ENCODE assay signal across 13 cellular contexts in the genomic region with DNA sequence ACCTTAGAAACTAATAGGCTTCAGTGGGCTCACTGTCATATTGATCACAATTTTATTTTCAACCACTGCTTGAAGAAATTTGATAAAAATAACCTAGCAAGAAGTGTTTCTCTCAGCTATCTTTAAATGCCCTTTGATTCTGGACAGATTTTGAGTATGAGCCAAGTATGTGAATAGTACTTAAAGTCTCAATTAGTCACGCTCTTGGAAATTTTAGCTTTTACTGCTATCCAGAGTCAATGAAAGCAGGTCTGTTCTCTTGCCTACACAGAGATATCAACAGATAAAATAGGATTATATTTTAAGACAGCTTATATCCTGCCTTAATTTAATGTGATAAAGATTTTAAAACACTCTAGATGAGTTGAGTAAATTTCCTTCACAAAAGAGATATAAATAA.
"Had no signal": no experiment of that assay in that cellular context is flagged by ENCODE, and none has a peak within 500 bp of the region (broad histone marks: within the 10 kb centered on the region; RNA-seq: fewer than 3 reads in every experiment).

No MANE protein-coding gene starts in this region.

- DNase-seq: activated CD4-positive, alpha-beta T cell treated with anti-CD3 and anti-CD28 coated beads, Interleukin-2, amount 10 ng/mL, durations not matched to agents 7 days and 5 days; activated CD8-positive, alpha-beta memory T cell treated with anti-CD3 and anti-CD28 coated beads for 24 hours; activated naive CD8-positive, alpha-beta T cell treated with anti-CD3 and anti-CD28 coated beads, Interleukin-2, amount 10 ng/mL, durations not matched to agents 7 days and 5 days; naive thymus-derived CD4-positive, alpha-beta T cell; ovary; sigmoid colon; spleen; T-helper 9 cell; upper lobe of right lung had no signal

- H3K27ac ChIP-seq: ascending aorta, cardiac muscle cell, hepatocyte, ovary, sigmoid colon, spleen, thoracic aorta, upper lobe of right lung had no signal

- H3K9me3 ChIP-seq: ascending aorta, ovary, sigmoid colon, thoracic aorta, upper lobe of right lung had no signal

- H3K4me1 Mint-ChIP-seq: activated CD4-positive, alpha-beta T cell treated with anti-CD3 and anti-CD28 coated beads, Interleukin-2, amount 10 ng/mL, durations not matched to agents 7 days and 5 days; activated naive CD8-positive, alpha-beta T cell treated with anti-CD3 and anti-CD28 coated beads, Interleukin-2, amount 10 ng/mL, durations not matched to agents 7 days and 5 days; naive thymus-derived CD4-positive, alpha-beta T cell had no signal

- H3K4me3 ChIP-seq: ascending aorta, cardiac muscle cell, hepatocyte, ovary, sigmoid colon, spleen, thoracic aorta, upper lobe of right lung had no signal

- H3K36me3 Mint-ChIP-seq: activated naive CD8-positive, alpha-beta T cell treated with anti-CD3 and anti-CD28 coated beads, Interleukin-2, amount 10 ng/mL, durations not matched to agents 7 days and 5 days; naive thymus-derived CD4-positive, alpha-beta T cell had no signal

- H3K36me3 ChIP-seq: ascending aorta, cardiac muscle cell, ovary, sigmoid colon, spleen, thoracic aorta, upper lobe of right lung had no signal

- H3K4me3 Mint-ChIP-seq: activated CD4-positive, alpha-beta T cell treated with anti-CD3 and anti-CD28 coated beads, Interleukin-2, amount 10 ng/mL, durations not matched to agents 7 days and 5 days; activated naive CD8-positive, alpha-beta T cell treated with anti-CD3 and anti-CD28 coated beads, Interleukin-2, amount 10 ng/mL, durations not matched to agents 7 days and 5 days; naive thymus-derived CD4-positive, alpha-beta T cell had no signal

- H3K27ac Mint-ChIP-seq: activated CD4-positive, alpha-beta T cell treated with anti-CD3 and anti-CD28 coated beads, Interleukin-2, amount 10 ng/mL, durations not matched to agents 7 days and 5 days; activated naive CD8-positive, alpha-beta T cell treated with anti-CD3 and anti-CD28 coated beads, Interleukin-2, amount 10 ng/mL, durations not matched to agents 7 days and 5 days; naive thymus-derived CD4-positive, alpha-beta T cell had no signal

- H3K4me1 ChIP-seq: ascending aorta, sigmoid colon, spleen, upper lobe of right lung had no signal

- H3K9me3 Mint-ChIP-seq: activated naive CD8-positive, alpha-beta T cell treated with anti-CD3 and anti-CD28 coated beads, Interleukin-2, amount 10 ng/mL, durations not matched to agents 7 days and 5 days had no signal

- H3K27me3 ChIP-seq: ascending aorta, cardiac muscle cell, hepatocyte, ovary, sigmoid colon, spleen, upper lobe of right lung had no signal

- H3K27me3 Mint-ChIP-seq: activated CD4-positive, alpha-beta T cell treated with anti-CD3 and anti-CD28 coated beads, Interleukin-2, amount 10 ng/mL, durations not matched to agents 7 days and 5 days; activated naive CD8-positive, alpha-beta T cell treated with anti-CD3 and anti-CD28 coated beads, Interleukin-2, amount 10 ng/mL, durations not matched to agents 7 days and 5 days; naive thymus-derived CD4-positive, alpha-beta T cell had no signal
